1 cellular context compared by ENCODE assay signal in genomic region chr12:108691154-108691994, GRCh38.
A peak's percentile ranks its signal among the peaks of the same experiment; 100 is the strongest.
TF ChIP-seq lines count a peak whose summit lies in the region.

No MANE protein-coding gene starts in this region.

TF ChIP-seq in H1, 55 proteins besides CTCF, POLR2A, EP300 and RAD21:
- TF ChIP-seq KDM5A (IDR thresholded peaks at IDR 0.05; ENCODE audit: low read length) (no peak), MAX (IDR thresholded peaks at IDR 0.05) (no peak), ASH2L (IDR thresholded peaks at IDR 0.05; ENCODE audit: low read length) (peak; percentile 71), CHD1 (IDR thresholded peaks at IDR 0.05; ENCODE audit: low read depth, low read length) (no peak), POU5F1 (IDR thresholded peaks at IDR 0.05; ENCODE audit: low read depth, low read length) (no peak), EGR1 (IDR thresholded peaks at IDR 0.05; ENCODE audit: borderline replicate concordance, low read depth, low read length) (no peak), CTBP2 (IDR thresholded peaks at IDR 0.05; ENCODE audit: borderline replicate concordance, insufficient read depth, insufficient read length, low read length) (no peak), TCF12 (IDR thresholded peaks at IDR 0.05; ENCODE audit: low read depth, low read length) (no peak), CEBPB (IDR thresholded peaks at IDR 0.05; ENCODE audit: low read depth, low read length) (no peak), SP1 (IDR thresholded peaks at IDR 0.05; ENCODE audit: low read depth, low read length) (no peak; the same call in 1 of the 2 replicates), BACH1 (IDR thresholded peaks at IDR 0.05; ENCODE audit: low read length) (no peak), SIN3A (conservative IDR thresholded peaks at IDR 0.05 in 1 of 2, IDR thresholded peaks at IDR 0.05 in 1 of 2; ENCODE audit: low read depth in 1 of 2, low read length in 2 of 2) (peak; percentile 80 to 87; a peak in 2 of 4 replicates), JUN (IDR thresholded peaks at IDR 0.05; ENCODE audit: low read depth, low read length) (no peak), CBX5 (IDR thresholded peaks at IDR 0.05; ENCODE audit: low read depth, low read length) (no peak), SP2 (IDR thresholded peaks at IDR 0.05; ENCODE audit: low read length) (no peak), HDAC6 (IDR thresholded peaks at IDR 0.05; ENCODE audit: low read depth, low read length) (no peak), NRF1 (IDR thresholded peaks at IDR 0.05; ENCODE audit: low read depth, low read length) (no peak), JUND (IDR thresholded peaks at IDR 0.05; ENCODE audit: low read length) (peak; percentile 35; the same call in 1 of the 2 replicates), TAF1 (IDR thresholded peaks at IDR 0.05; ENCODE audit: low read depth, low read length) (peak; percentile 60), GABPA (IDR thresholded peaks at IDR 0.05; ENCODE audit: borderline replicate concordance, insufficient read depth, low read length) (no peak), MAFK (IDR thresholded peaks at IDR 0.05; ENCODE audit: low read depth, low read length) (peak; percentile 72), KDM4A (IDR thresholded peaks at IDR 0.05; ENCODE audit: low read depth, low read length, severe bottlenecking) (peak; percentile 27), ATF3 (IDR thresholded peaks at IDR 0.05; ENCODE audit: insufficient read depth, low read depth, low read length) (no peak), RNF2 (IDR thresholded peaks at IDR 0.05; ENCODE audit: borderline replicate concordance, low read depth, low read length, missing control alignments, poor library complexity, severe bottlenecking) (no peak), BCL11A (IDR thresholded peaks at IDR 0.05; ENCODE audit: low read depth in 2 of 2, low read length in 2 of 2) (no peak), USF2 (IDR thresholded peaks at IDR 0.05; ENCODE audit: low read length) (no peak), CHD2 (IDR thresholded peaks at IDR 0.05; ENCODE audit: low read length) (peak; percentile 65), E2F6 (IDR thresholded peaks at IDR 0.05) (no peak), GTF2F1 (IDR thresholded peaks at IDR 0.05; ENCODE audit: borderline replicate concordance, low read depth, low read length) (no peak), SRF (IDR thresholded peaks at IDR 0.05; ENCODE audit: low read depth, low read length) (peak; percentile 100), TAF7 (optimal IDR thresholded peaks at IDR 0.05; ENCODE audit: borderline replicate concordance, low read depth, low read length) (no peak), YY1 (IDR thresholded peaks at IDR 0.05; ENCODE audit: low read depth, low read length) (peak; percentile 21; the same call in 1 of the 2 replicates), RFX5 (IDR thresholded peaks at IDR 0.05; ENCODE audit: borderline replicate concordance, low read depth, low read length) (no peak), CREB1 (IDR thresholded peaks at IDR 0.05) (peak; percentile 92), SP4 (IDR thresholded peaks at IDR 0.05; ENCODE audit: low read length) (no peak), SUZ12 (IDR thresholded peaks at IDR 0.05; ENCODE audit: low read length) (no peak), RXRA (IDR thresholded peaks at IDR 0.05; ENCODE audit: insufficient read depth, low read depth, low read length) (no peak), TBP (IDR thresholded peaks at IDR 0.05; ENCODE audit: low read depth, low read length) (peak; percentile 49), BRCA1 (IDR thresholded peaks at IDR 0.05; ENCODE audit: low read depth, low read length) (no peak), SIRT6 (IDR thresholded peaks at IDR 0.05; ENCODE audit: low read length) (no peak), ZNF274 (IDR thresholded peaks at IDR 0.05; ENCODE audit: borderline replicate concordance, extremely low read depth, low read length) (no peak), TEAD4 (IDR thresholded peaks at IDR 0.05; ENCODE audit: low read depth, low read length) (no peak), ATF2 (IDR thresholded peaks at IDR 0.05; ENCODE audit: low read length) (0 out of 2 replicates have a peak, but pooled peaks have one; percentile 19), CBX8 (IDR thresholded peaks at IDR 0.05; ENCODE audit: borderline replicate concordance, low read depth, low read length) (no peak), KDM1A (IDR thresholded peaks at IDR 0.05; ENCODE audit: borderline replicate concordance, low read length) (no peak), SIX5 (IDR thresholded peaks at IDR 0.05; ENCODE audit: low read depth, low read length) (no peak), FOSL1 (IDR thresholded peaks at IDR 0.05; ENCODE audit: insufficient read depth, low read depth, low read length) (no peak), POLR2AphosphoS5 (IDR thresholded peaks at IDR 0.05; ENCODE audit: low read depth, low read length) (peak; percentile 67), RBBP5 (IDR thresholded peaks at IDR 0.05; ENCODE audit: borderline replicate concordance, low read depth, low read length) (no peak; the same call in 1 of the 2 replicates), EZH2 (IDR thresholded peaks at IDR 0.05; ENCODE audit: low read depth, low read length, severe bottlenecking) (no peak), NANOG (IDR thresholded peaks at IDR 0.05; ENCODE audit: insufficient read depth, low read depth, low read length, poor library complexity, severe bottlenecking) (no peak), PHF8 (conservative IDR thresholded peaks at IDR 0.05; ENCODE audit: low read depth, low read length) (no peak), HDAC2 (IDR thresholded peaks at IDR 0.05; ENCODE audit: borderline replicate concordance in 1 of 2, low read depth in 2 of 2, low read length in 2 of 2) (no peak), CHD7 (IDR thresholded peaks at IDR 0.05; ENCODE audit: insufficient replicate concordance, low read length) (no peak), SAP30 (IDR thresholded peaks at IDR 0.05; ENCODE audit: insufficient read depth, insufficient replicate concordance, low read length) (no peak)
TF ChIP-seq in H1: peak in this region for 13.
